7 cellular contexts compared by ENCODE assay signal in genomic region chr3:71389911-71390573, GRCh38.
DNase-seq lines count a peak whose midpoint lies in the region.

No MANE protein-coding gene starts in this region.

- H3K9me3 ChIP-seq in HUES48 (ENCODE audit: control insufficient read depth, insufficient read depth, low read length): no peaks in the 10 kb centered on the region

- peaks cover 34% of the 10 kb centered on the region for H3K4me1 ChIP-seq in HUES48 (ENCODE audit: control insufficient read depth, insufficient read depth, low read length)

- DNase-seq in SHP77 treated with DMSO at 0.1 percent for 48 hours (lab: John Stamatoyannopoulos, UW): peak; percentile 32
- DNase-seq in effector CD8-positive, alpha-beta T cell (lab: John Stamatoyannopoulos, UW): peak; percentile 6
- peak; percentile 18 for DNase-seq in midbrain (lab: John Stamatoyannopoulos, UW)
- DNase-seq in H4 (ENCODE audit: low spot score): no peak
- DNase-seq in activated CD4-positive, CD25-positive, alpha-beta regulatory T cell (lab: John Stamatoyannopoulos, UW): no peak
- DNase-seq in DMS 273 treated with DMSO at 0.1 percent for 48 hours (lab: John Stamatoyannopoulos, UW): no peak

- H3K36me3 ChIP-seq in HUES48 (ENCODE audit: control insufficient read depth, insufficient read depth, low read length): no peaks in the 10 kb centered on the region

- H3K27me3 ChIP-seq in HUES48 (ENCODE audit: control insufficient read depth, insufficient read depth, low read length): no peaks in the 10 kb centered on the region

- 0 out of 2 replicates have a peak overlapping the region, but pooled peaks have one; percentile 4 for H3K9ac ChIP-seq in HUES48 (ENCODE audit: low read depth, low read length)

- 0 out of 2 replicates have a peak overlapping the region, but pooled peaks have one; percentile 28 for H3K4me3 ChIP-seq in HUES48 (ENCODE audit: low read depth, low read length)

- H3K27ac ChIP-seq in HUES48 (ENCODE audit: low read depth, low read length): peak overlapping the region; percentile 87

Comparison
In these comparisons a context has a peak if more than half of its experiments do, and no peak if none do; other contexts are left out.
1. DNase-seq: peak in SHP77 treated with DMSO at 0.1 percent for 48 hours (single experiment), effector CD8-positive, alpha-beta T cell (single experiment) and midbrain (single experiment); none in H4 (single experiment), activated CD4-positive, CD25-positive, alpha-beta regulatory T cell (0 of 4) and DMS 273 treated with DMSO at 0.1 percent for 48 hours (single experiment).